5 cellular contexts compared by ENCODE assay signal in the genomic region with DNA sequence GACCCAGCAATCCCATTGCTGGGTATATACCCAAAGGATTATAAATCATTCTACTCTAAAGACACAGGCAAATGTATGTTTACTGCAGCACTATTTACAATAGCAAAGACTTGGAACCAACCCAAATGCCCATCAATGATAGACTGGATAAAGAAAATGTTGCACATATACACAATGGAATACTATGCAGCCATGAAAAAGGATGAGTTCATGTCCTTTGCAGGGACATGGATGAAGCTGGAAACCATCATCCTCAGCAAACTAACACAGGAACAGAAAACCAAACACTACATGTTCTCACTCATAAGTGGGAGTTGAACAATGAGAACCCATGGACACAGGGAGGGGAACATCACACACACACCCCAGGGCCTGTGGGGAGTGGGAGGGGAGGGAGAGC. TPM values are rescaled to one million over a fixed set of nuclear protein-coding genes. Genes with fewer than 3 reads are reported as not detected.
"Had no signal": no experiment of that assay in that cellular context is flagged by ENCODE, and none has a peak within 500 bp of the region (broad histone marks: within the 10 kb centered on the region; RNA-seq: fewer than 3 reads in every experiment).

No MANE protein-coding gene starts in this region.

RNA-seq across cellular contexts. Expression of gene MAP3K15, which starts 3.5 kb away (rescaled TPM):
- total RNA-seq: subcutaneous adipose tissue, suprapubic skin, thyroid gland, tibial nerve, ureter had no signal
